In genomic region chr5:145681216-145681615, GRCh38 we compare ENCODE assay signal across 20 cellular contexts.
A peak's percentile ranks its signal among the peaks of the same experiment; 100 is the strongest.
DNase-seq lines count a peak whose midpoint lies in the region; ATAC-seq and TF ChIP-seq lines count a peak whose summit lies in the region.
"Had no signal": no experiment of that assay in that cellular context is flagged by ENCODE, and none has a peak within 500 bp of the region (broad histone marks: within the 10 kb centered on the region; RNA-seq: fewer than 3 reads in every experiment).

No MANE protein-coding gene starts in this region.

- TF ChIP-seq CTCF in right atrium auricular region (IDR thresholded peaks at IDR 0.05) (no peak), nephron (IDR thresholded peaks at IDR 0.05; ENCODE audit: unreplicated experiment in 3 of 3) (no peak)

- DNase-seq in SK-N-MC (ENCODE audit: low read depth, low spot score) = no peak
- no peak for DNase-seq in right atrium auricular region (ENCODE audit: low spot score)
- no peak for DNase-seq in left colon
- DNase-seq: activated CD8-positive, alpha-beta memory T cell treated with anti-CD3 and anti-CD28 coated beads for 24 hours; activated effector memory CD4-positive, alpha-beta T cell treated with Interleukin-2 at 50 U/mL for 16 hours; activated T-cell treated with anti-CD3 and anti-CD28 coated beads for 4 hours; stimulated activated CD4-positive, alpha-beta T cell treated with anti-CD3 and anti-CD28 coated beads, Interleukin-12 subunit alpha, Interleukin-12 subunit beta, amount 100 ng/mL, for 4 hours had no signal

- no peaks in the 10 kb centered on the region for H3K36me3 ChIP-seq in SK-N-MC (ENCODE audit: insufficient read depth, low read length)
- no peaks in the 10 kb centered on the region for H3K36me3 ChIP-seq in right atrium auricular region
- H3K36me3 ChIP-seq in stomach smooth muscle (ENCODE audit: control insufficient read depth in 2 of 2, insufficient read depth in 2 of 2, low read length in 2 of 2) = no peaks in the 10 kb centered on the region
- H3K36me3 ChIP-seq: BLaER1 treated with 17β-estradiol and CSF1 and Interleukin-3, amounts not matched to agents 10 nM and 100 nM; HAP-1; tibial artery had no signal

- peak overlapping the region in 2 of 3 experiments; percentile 2 to 3 for H3K27ac Mint-ChIP-seq in nephron
- H3K27ac Mint-ChIP-seq: activated CD4-positive, alpha-beta T cell treated with anti-CD3 and anti-CD28 coated beads, Interleukin-2, amount 10 ng/mL, durations not matched to agents 24 days and 14 days; activated naive CD4-positive, alpha-beta T cell treated with anti-CD3 and anti-CD28 coated beads, Interleukin-2, amount 50 U/mL, for 72 hours; immature natural killer cell; nephron progenitor cell; WTC11 had no signal

- H3K27me3 Mint-ChIP-seq in nephron (ENCODE audit: low read depth) = no peaks in the 10 kb centered on the region
- H3K27me3 Mint-ChIP-seq: activated CD4-positive, alpha-beta T cell treated with anti-CD3 and anti-CD28 coated beads, Interleukin-2, amount 10 ng/mL, durations not matched to agents 24 days and 14 days had no signal

- ATAC-seq in HG03039 (IDR thresholded peaks at IDR 0.05; ENCODE audit: unreplicated experiment) = no peak
- ATAC-seq in left colon = no peak
- ATAC-seq in GM18498 (IDR thresholded peaks at IDR 0.05; ENCODE audit: unreplicated experiment) = no peak

- intact Hi-C loops in left colon (cut with DNase I, micrococcal nuclease) = no loop called here

- peaks cover 22% of the 10 kb centered on the region for H3K4me1 Mint-ChIP-seq in nephron
- H3K4me1 Mint-ChIP-seq: activated CD4-positive, alpha-beta T cell treated with anti-CD3 and anti-CD28 coated beads, Interleukin-2, amount 10 ng/mL, durations not matched to agents 24 days and 14 days; immature natural killer cell; WTC11 had no signal

- H3K27ac ChIP-seq in SK-N-MC (0 out of 2 replicates have a peak overlapping the region, but pooled peaks have one; percentile 11), right atrium auricular region (peak overlapping the region; percentile 58 to 65), stomach smooth muscle (ENCODE audit: low read length) (peak overlapping the region; percentile 77)
- H3K27ac ChIP-seq: BLaER1 treated with 17β-estradiol and CSF1 and Interleukin-3, amounts not matched to agents 10 nM and 100 nM; tibial artery had no signal

- H3K4me3 Mint-ChIP-seq in nephron = no peak overlapping the region
- H3K4me3 Mint-ChIP-seq: activated CD4-positive, alpha-beta T cell treated with anti-CD3 and anti-CD28 coated beads, Interleukin-2, amount 10 ng/mL, durations not matched to agents 24 days and 14 days; immature natural killer cell; nephron progenitor cell; WTC11 had no signal

- H3K9me3 ChIP-seq in SK-N-MC (ENCODE audit: low read depth, low read length) = no peaks in the 10 kb centered on the region
- no peaks in the 10 kb centered on the region for H3K9me3 ChIP-seq in right atrium auricular region
- H3K9me3 ChIP-seq in stomach smooth muscle (ENCODE audit: control insufficient read depth in 2 of 2, low read length in 2 of 2) = no peaks in the 10 kb centered on the region
- H3K9me3 ChIP-seq: BLaER1 treated with 17β-estradiol and CSF1 and Interleukin-3, amounts not matched to agents 10 nM and 100 nM; HAP-1; tibial artery had no signal

- no peaks in the 10 kb centered on the region for H3K36me3 Mint-ChIP-seq in nephron (ENCODE audit: low read depth)
- H3K36me3 Mint-ChIP-seq: activated naive CD4-positive, alpha-beta T cell treated with anti-CD3 and anti-CD28 coated beads, Interleukin-2, amount 50 U/mL, for 72 hours; immature natural killer cell; WTC11 had no signal

- H3K4me1 ChIP-seq in right atrium auricular region (peaks cover 0 to 20% of the 10 kb centered on the region in 2 donors), stomach smooth muscle (ENCODE audit: control insufficient read depth, insufficient read depth, low read length) (peaks cover 12% of the 10 kb centered on the region)
- H3K4me1 ChIP-seq: HAP-1 had no signal

- H3K9me3 Mint-ChIP-seq in nephron = no peaks in the 10 kb centered on the region
- H3K9me3 Mint-ChIP-seq: activated CD4-positive, alpha-beta T cell treated with anti-CD3 and anti-CD28 coated beads, Interleukin-2, amount 10 ng/mL, durations not matched to agents 24 days and 14 days; nephron progenitor cell; WTC11 had no signal

- H3K9ac ChIP-seq in SK-N-MC (ENCODE audit: insufficient read length) = no peak overlapping the region
- no peak overlapping the region for H3K9ac ChIP-seq in stomach smooth muscle (ENCODE audit: low read length in 2 of 2)
- H3K9ac ChIP-seq: BLaER1 treated with 17β-estradiol and CSF1 and Interleukin-3, amounts not matched to agents 10 nM and 100 nM had no signal

- no peaks in the 10 kb centered on the region for H3K27me3 ChIP-seq in right atrium auricular region
- no peaks in the 10 kb centered on the region for H3K27me3 ChIP-seq in stomach smooth muscle (ENCODE audit: control insufficient read depth in 1 of 2, insufficient read depth in 2 of 2, low read length in 2 of 2)
- H3K27me3 ChIP-seq: BLaER1 treated with 17β-estradiol and CSF1 and Interleukin-3, amounts not matched to agents 10 nM and 100 nM; tibial artery had no signal

- H3K4me3 ChIP-seq in SK-N-MC (no peak overlapping the region), right atrium auricular region (no peak overlapping the region), stomach smooth muscle (ENCODE audit: low read length in 2 of 2) (peak overlapping the region; percentile 12 to 52)
- H3K4me3 ChIP-seq: BLaER1 treated with 17β-estradiol and CSF1 and Interleukin-3, amounts not matched to agents 10 nM and 100 nM; HAP-1; lung; tibial artery had no signal

Comparison
In these comparisons a context has a peak if more than half of its experiments do, and no peak if none do; other contexts are left out.
1. H3K27ac ChIP-seq: peak in every context shown above with its lines; median percentile 77 in stomach smooth muscle; 62 in right atrium auricular region; 11 in SK-N-MC.
2. H3K4me3 ChIP-seq: peak in stomach smooth muscle (2 of 2); none in SK-N-MC (single experiment) and right atrium auricular region (0 of 2).